ENCODE assay signal across 18 cellular contexts in the genomic region with DNA sequence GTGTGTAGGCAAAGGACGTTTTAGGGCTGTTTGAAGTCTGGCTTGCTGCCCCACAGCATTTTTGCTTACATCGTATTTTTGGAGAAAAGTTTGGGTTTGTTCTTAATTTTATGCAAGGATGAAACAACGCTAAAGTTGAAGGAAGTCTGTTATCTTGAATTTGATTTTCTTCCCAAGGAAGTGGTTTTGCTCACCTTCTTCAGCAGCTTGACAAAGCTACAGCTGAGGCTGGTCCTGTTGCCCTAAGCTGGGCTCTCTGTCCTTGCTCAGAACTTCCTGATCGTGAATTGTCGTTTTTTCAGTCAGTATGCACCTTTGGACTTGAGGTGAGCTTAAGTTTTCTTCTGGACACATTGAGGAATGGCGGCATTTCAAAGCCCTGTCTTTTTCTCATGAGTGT.
"Had no signal": no experiment of that assay in that cellular context is flagged by ENCODE, and none has a peak within 500 bp of the region (broad histone marks: within the 10 kb centered on the region; RNA-seq: fewer than 3 reads in every experiment).

No MANE protein-coding gene starts in this region.

- ATAC-seq: heart left ventricle, left lobe of liver, mucosa of descending colon, natural killer cell had no signal

- DNase-seq: colonic mucosa, dermis blood vessel endothelial cell, endodermal cell, foreskin melanocyte, heart left ventricle, hypothalamus, mammary epithelial cell, mucosa of descending colon, natural killer cell, posterior cingulate gyrus, sigmoid colon, stomach, substantia nigra, transverse colon had no signal

- H3K4me1 ChIP-seq: colonic mucosa, heart left ventricle, sigmoid colon, stomach, transverse colon had no signal

- H3K36me3 ChIP-seq: colonic mucosa, heart left ventricle, sigmoid colon, stomach, thoracic aorta, transverse colon had no signal

- H3K9me3 Mint-ChIP-seq: endodermal cell, natural killer cell, neural crest cell had no signal

- H3K27me3 ChIP-seq: colonic mucosa, sigmoid colon had no signal

- H3K9me3 ChIP-seq: colonic mucosa, heart left ventricle, mucosa of descending colon, sigmoid colon, stomach, thoracic aorta, transverse colon had no signal

- H3K4me3 ChIP-seq: colonic mucosa, heart left ventricle, mucosa of descending colon, sigmoid colon, skin epidermis, stomach, thoracic aorta, transverse colon had no signal

- H3K4me3 Mint-ChIP-seq: endodermal cell, natural killer cell, neural crest cell had no signal

- H3K27ac Mint-ChIP-seq: endodermal cell, natural killer cell had no signal

- H3K36me3 Mint-ChIP-seq: natural killer cell had no signal

- H3K27ac ChIP-seq: colonic mucosa, heart left ventricle, sigmoid colon, skin epidermis, stomach, thoracic aorta, transverse colon had no signal
